Comparison of ENCODE assay signal across 20 cellular contexts in genomic region chr20:31551163-31551562, GRCh38. TPM values are rescaled to one million over a fixed set of nuclear protein-coding genes. Genes with fewer than 3 reads are reported as not detected.
DNase-seq lines count a peak whose midpoint lies in the region; ATAC-seq and TF ChIP-seq lines count a peak whose summit lies in the region.
"Had no signal": no experiment of that assay in that cellular context is flagged by ENCODE, and none has a peak within 500 bp of the region (broad histone marks: within the 10 kb centered on the region; RNA-seq: fewer than 3 reads in every experiment).

No MANE protein-coding gene starts in this region.

- no peaks in the 10 kb centered on the region for H3K9me3 ChIP-seq in endodermal cell (ENCODE audit: control insufficient read depth, low read length)
- H3K9me3 ChIP-seq: psoas muscle, tibial nerve had no signal

- no peak for ATAC-seq in activated CD8-positive, alpha-beta T cell treated with anti-CD3 and anti-CD28 coated beads for 36 hours
- no peak for ATAC-seq in activated CD8-positive, alpha-beta T cell treated with anti-CD3 and anti-CD28 coated beads, Interleukin-2, amount 10 ng/mL, durations not matched to agents 7 days and 5 days
- no peak for ATAC-seq in HG02588 (IDR thresholded peaks at IDR 0.05; ENCODE audit: unreplicated experiment)
- ATAC-seq: psoas muscle had no signal

- no peak overlapping the region for H3K4me3 ChIP-seq in endodermal cell (ENCODE audit: low read length)
- H3K4me3 ChIP-seq: psoas muscle, tibial nerve had no signal

- peak overlapping the region; percentile 22 for H3K27ac Mint-ChIP-seq in activated CD8-positive, alpha-beta T cell treated with anti-CD3 and anti-CD28 coated beads for 36 hours
- H3K27ac Mint-ChIP-seq in activated CD8-positive, alpha-beta T cell treated with anti-CD3 and anti-CD28 coated beads, Interleukin-2, amount 10 ng/mL, durations not matched to agents 7 days and 5 days, result no peak overlapping the region
- H3K27ac Mint-ChIP-seq in HFFc6, result peak overlapping the region; percentile 86
- H3K27ac Mint-ChIP-seq in endodermal cell, result peak overlapping the region; percentile 44
- peak overlapping the region; percentile 77 for H3K27ac Mint-ChIP-seq in progenitor cell of endocrine pancreas
- no peak overlapping the region for H3K27ac Mint-ChIP-seq in activated T-helper 1 cell treated with anti-CD3 and anti-CD28 coated beads, Interleukin-12 subunit alpha, Interleukin-12 subunit beta, Interleukin-2, Interleukin-4 antibody, amounts not matched to agents 30 ng/mL and 10 ng/mL and 1 ng/mL, durations not matched to agents 14 hours and 24 hours and 36 hours

- H3K27me3 ChIP-seq in endodermal cell (ENCODE audit: control insufficient read depth, insufficient read depth, low read length, poor library complexity, severe bottlenecking), result no peaks in the 10 kb centered on the region
- H3K27me3 ChIP-seq: tibial nerve had no signal

- H3K9ac ChIP-seq in endodermal cell (ENCODE audit: extremely low read depth, low read length, poor library complexity, severe bottlenecking), result no peak overlapping the region

- no peaks in the 10 kb centered on the region for H3K9me3 Mint-ChIP-seq in activated CD8-positive, alpha-beta T cell treated with anti-CD3 and anti-CD28 coated beads for 36 hours
- H3K9me3 Mint-ChIP-seq in activated CD8-positive, alpha-beta T cell treated with anti-CD3 and anti-CD28 coated beads, Interleukin-2, amount 10 ng/mL, durations not matched to agents 7 days and 5 days (ENCODE audit: insufficient read depth), result no peaks in the 10 kb centered on the region
- H3K9me3 Mint-ChIP-seq in HFFc6, result 0 out of 2 replicates have a peak, but pooled peaks cover 3% of the 10 kb centered on the region
- H3K9me3 Mint-ChIP-seq in endodermal cell, result no peaks in the 10 kb centered on the region
- no peaks in the 10 kb centered on the region for H3K9me3 Mint-ChIP-seq in progenitor cell of endocrine pancreas (ENCODE audit: low read depth)
- no peaks in the 10 kb centered on the region for H3K9me3 Mint-ChIP-seq in activated T-helper 1 cell treated with anti-CD3 and anti-CD28 coated beads, Interleukin-12 subunit alpha, Interleukin-12 subunit beta, Interleukin-2, Interleukin-4 antibody, amounts not matched to agents 30 ng/mL and 10 ng/mL and 1 ng/mL, durations not matched to agents 14 hours and 24 hours and 36 hours
- H3K9me3 Mint-ChIP-seq: CD8-positive, alpha-beta memory T cell; dendritic cell treated with granulocyte-macrophage colony-stimulating factor and Interleukin-4, amounts not matched to agents 40 ng/mL and 50 ng/mL, for 4 days had no signal

- H3K4me1 ChIP-seq in endodermal cell (ENCODE audit: control insufficient read depth, insufficient read depth, low read length), result no peaks in the 10 kb centered on the region

- no peak for TF ChIP-seq CTCF in activated CD8-positive, alpha-beta T cell treated with anti-CD3 and anti-CD28 coated beads for 36 hours (IDR thresholded peaks at IDR 0.05)
- no peak for TF ChIP-seq CTCF in HFFc6 (IDR thresholded peaks at IDR 0.05)
- TF ChIP-seq CTCF in endodermal cell (conservative IDR thresholded peaks at IDR 0.05), result no peak
- no peak for TF ChIP-seq CTCF in progenitor cell of endocrine pancreas (IDR thresholded peaks at IDR 0.05; ENCODE audit: unreplicated experiment)

- H3K27me3 Mint-ChIP-seq in activated CD8-positive, alpha-beta T cell treated with anti-CD3 and anti-CD28 coated beads for 36 hours, result no peaks in the 10 kb centered on the region
- no peaks in the 10 kb centered on the region for H3K27me3 Mint-ChIP-seq in activated CD8-positive, alpha-beta T cell treated with anti-CD3 and anti-CD28 coated beads, Interleukin-2, amount 10 ng/mL, durations not matched to agents 7 days and 5 days (ENCODE audit: low read depth)
- H3K27me3 Mint-ChIP-seq in HFFc6 (ENCODE audit: insufficient read depth), result peaks cover 11% of the 10 kb centered on the region
- no peaks in the 10 kb centered on the region for H3K27me3 Mint-ChIP-seq in endodermal cell (ENCODE audit: insufficient read depth)
- no peaks in the 10 kb centered on the region for H3K27me3 Mint-ChIP-seq in progenitor cell of endocrine pancreas
- no peaks in the 10 kb centered on the region for H3K27me3 Mint-ChIP-seq in activated T-helper 1 cell treated with anti-CD3 and anti-CD28 coated beads, Interleukin-12 subunit alpha, Interleukin-12 subunit beta, Interleukin-2, Interleukin-4 antibody, amounts not matched to agents 30 ng/mL and 10 ng/mL and 1 ng/mL, durations not matched to agents 14 hours and 24 hours and 36 hours (ENCODE audit: insufficient read depth)
- H3K27me3 Mint-ChIP-seq: CD8-positive, alpha-beta memory T cell; dendritic cell treated with granulocyte-macrophage colony-stimulating factor and Interleukin-4, amounts not matched to agents 40 ng/mL and 50 ng/mL, for 4 days had no signal

- peaks cover 59% of the 10 kb centered on the region for H3K36me3 ChIP-seq in endodermal cell (ENCODE audit: control insufficient read depth, insufficient read depth, low read length)

- H3K4me3 Mint-ChIP-seq in activated CD8-positive, alpha-beta T cell treated with anti-CD3 and anti-CD28 coated beads for 36 hours, result no peak overlapping the region
- no peak overlapping the region for H3K4me3 Mint-ChIP-seq in activated CD8-positive, alpha-beta T cell treated with anti-CD3 and anti-CD28 coated beads, Interleukin-2, amount 10 ng/mL, durations not matched to agents 7 days and 5 days
- H3K4me3 Mint-ChIP-seq in HFFc6 (peak overlapping the region; percentile 9; the same call in 1 of the 2 replicates), endodermal cell (no peak overlapping the region), progenitor cell of endocrine pancreas (ENCODE audit: low read depth) (no peak overlapping the region)
- no peak overlapping the region for H3K4me3 Mint-ChIP-seq in activated T-helper 1 cell treated with anti-CD3 and anti-CD28 coated beads, Interleukin-12 subunit alpha, Interleukin-12 subunit beta, Interleukin-2, Interleukin-4 antibody, amounts not matched to agents 30 ng/mL and 10 ng/mL and 1 ng/mL, durations not matched to agents 14 hours and 24 hours and 36 hours
- H3K4me3 Mint-ChIP-seq: CD8-positive, alpha-beta memory T cell; dendritic cell treated with granulocyte-macrophage colony-stimulating factor and Interleukin-4, amounts not matched to agents 40 ng/mL and 50 ng/mL, for 4 days had no signal

- H3K4me1 Mint-ChIP-seq in activated CD8-positive, alpha-beta T cell treated with anti-CD3 and anti-CD28 coated beads for 36 hours (ENCODE audit: low read depth), result peaks cover 14% of the 10 kb centered on the region
- peaks cover 15% of the 10 kb centered on the region for H3K4me1 Mint-ChIP-seq in activated CD8-positive, alpha-beta T cell treated with anti-CD3 and anti-CD28 coated beads, Interleukin-2, amount 10 ng/mL, durations not matched to agents 7 days and 5 days (ENCODE audit: low read depth)
- H3K4me1 Mint-ChIP-seq in HFFc6 (ENCODE audit: low read depth) (peaks cover 48% of the 10 kb centered on the region), endodermal cell (peaks cover 3% of the 10 kb centered on the region), progenitor cell of endocrine pancreas (ENCODE audit: low read depth) (peaks cover 6% of the 10 kb centered on the region)
- H3K4me1 Mint-ChIP-seq in activated T-helper 1 cell treated with anti-CD3 and anti-CD28 coated beads, Interleukin-12 subunit alpha, Interleukin-12 subunit beta, Interleukin-2, Interleukin-4 antibody, amounts not matched to agents 30 ng/mL and 10 ng/mL and 1 ng/mL, durations not matched to agents 14 hours and 24 hours and 36 hours (ENCODE audit: low read depth), result no peaks in the 10 kb centered on the region

- CTCF ChIA-PET in activated CD8-positive, alpha-beta T cell treated with anti-CD3 and anti-CD28 coated beads for 36 hours (lab: Charles Lee), result interaction anchor here (0.7 to 30.6 kb wide), 6 partner anchors 9 to 111 kb away, joined by 3 to 1008 read pairs (median 13); partner anchors contain the start of gene ID1
- CTCF ChIA-PET in activated CD8-positive, alpha-beta T cell treated with anti-CD3 and anti-CD28 coated beads, Interleukin-2, amount 10 ng/mL, durations not matched to agents 7 days and 5 days (lab: Charles Lee), result interaction anchor here (1.6 to 4.6 kb wide), 5 partner anchors 9 to 173 kb away, joined by 5 to 34 read pairs (median 17); no protein-coding TSS in a partner anchor

- POLR2A ChIA-PET in activated CD8-positive, alpha-beta T cell treated with anti-CD3 and anti-CD28 coated beads for 36 hours (lab: Charles Lee), result interaction anchor here (0.8 to 1.3 kb wide), 5 partner anchors 9 to 17 kb away, joined by 3 to 4 read pairs (median 3); no protein-coding TSS in a partner anchor
- POLR2A ChIA-PET in activated CD8-positive, alpha-beta T cell treated with anti-CD3 and anti-CD28 coated beads, Interleukin-2, amount 10 ng/mL, durations not matched to agents 7 days and 5 days (lab: Charles Lee), result no interaction called here

- peaks cover 62% of the 10 kb centered on the region for H3K36me3 Mint-ChIP-seq in activated CD8-positive, alpha-beta T cell treated with anti-CD3 and anti-CD28 coated beads for 36 hours (ENCODE audit: low read depth)
- H3K36me3 Mint-ChIP-seq in activated CD8-positive, alpha-beta T cell treated with anti-CD3 and anti-CD28 coated beads, Interleukin-2, amount 10 ng/mL, durations not matched to agents 7 days and 5 days (ENCODE audit: low read depth), result peaks cover 59% of the 10 kb centered on the region
- H3K36me3 Mint-ChIP-seq in HFFc6 (ENCODE audit: low read depth), result peaks cover 47% of the 10 kb centered on the region
- peaks cover 81% of the 10 kb centered on the region for H3K36me3 Mint-ChIP-seq in endodermal cell (ENCODE audit: low read depth)
- peaks cover 33% of the 10 kb centered on the region for H3K36me3 Mint-ChIP-seq in progenitor cell of endocrine pancreas (ENCODE audit: insufficient read depth)
- peaks cover 56% of the 10 kb centered on the region for H3K36me3 Mint-ChIP-seq in activated T-helper 1 cell treated with anti-CD3 and anti-CD28 coated beads, Interleukin-12 subunit alpha, Interleukin-12 subunit beta, Interleukin-2, Interleukin-4 antibody, amounts not matched to agents 30 ng/mL and 10 ng/mL and 1 ng/mL, durations not matched to agents 14 hours and 24 hours and 36 hours (ENCODE audit: low read depth)

- H3K27ac ChIP-seq in endodermal cell (ENCODE audit: low read depth, low read length), result no peak overlapping the region
- H3K27ac ChIP-seq: psoas muscle, tibial nerve had no signal

- DNase-seq in activated CD8-positive, alpha-beta T cell treated with anti-CD3 and anti-CD28 coated beads for 36 hours, result no peak
- no peak for DNase-seq in activated CD8-positive, alpha-beta T cell treated with anti-CD3 and anti-CD28 coated beads, Interleukin-2, amount 10 ng/mL, durations not matched to agents 7 days and 5 days
- no peak for DNase-seq in HFFc6
- no peak for DNase-seq in endodermal cell
- no peak for DNase-seq in progenitor cell of endocrine pancreas (ENCODE audit: low spot score, unreplicated experiment)
- no peak for DNase-seq in activated T-helper 1 cell treated with anti-CD3 and anti-CD28 coated beads, Interleukin-12 subunit alpha, Interleukin-12 subunit beta, Interleukin-2, Interleukin-4 antibody, amounts not matched to agents 30 ng/mL and 10 ng/mL and 1 ng/mL, durations not matched to agents 14 hours and 24 hours and 36 hours (ENCODE audit: low spot score)
- DNase-seq in NCI-H446 treated with DMSO at 0.1 percent for 48 hours (lab: John Stamatoyannopoulos, UW), result no peak
- DNase-seq: activated naive CD4-positive, alpha-beta T cell treated with Interleukin-2 at 50 U/mL for 16 hours; activated T-cell treated with anti-CD3 and anti-CD28 coated beads, Interleukin-2, amount 50 U/mL, for 1 hour; AML-193; aorta; caudate nucleus; CD8-positive, alpha-beta memory T cell; NCI-H1105; NCI-H187 treated with DMSO at 0.1 percent for 48 hours; NCI-H526; psoas muscle had no signal

- intact Hi-C loops in activated CD8-positive, alpha-beta T cell treated with anti-CD3 and anti-CD28 coated beads for 36 hours (cut with micrococcal nuclease), result no loop called here
- intact Hi-C loops in activated T-helper 1 cell treated with anti-CD3 and anti-CD28 coated beads, Interleukin-12 subunit alpha, Interleukin-12 subunit beta, Interleukin-2, Interleukin-4 antibody, amounts not matched to agents 30 ng/mL and 10 ng/mL and 1 ng/mL, durations not matched to agents 14 hours and 24 hours and 36 hours (cut with micrococcal nuclease), result no loop called here

RNA-seq across cellular contexts. Expression of gene HM13, which starts 36.9 kb away (rescaled TPM):
- 10 to 100 TPM; 91.6 to 95.5 TPM for total RNA-seq in activated CD8-positive, alpha-beta T cell treated with anti-CD3 and anti-CD28 coated beads for 36 hours
- 100 to 1,000 TPM; 117 to 127 TPM for total RNA-seq in activated CD8-positive, alpha-beta T cell treated with anti-CD3 and anti-CD28 coated beads, Interleukin-2, amount 10 ng/mL, durations not matched to agents 7 days and 5 days
- total RNA-seq in HFFc6 (2021; fragmentation: NEBNext Ultra II Directional; extraction: Animal tissue kit (Norgen Biotek cat#: 25700)), result 100 to 1,000 TPM; 265 to 332 (median 284) TPM
- total RNA-seq in endodermal cell (100 to 1,000 TPM; 120 to 206 TPM), progenitor cell of endocrine pancreas (211 and 217 TPM in 2 replicates)
- polyA plus RNA-seq in endodermal cell (2013, experiment 1 of 2), result 85.1 TPM
- polyA plus RNA-seq in endodermal cell (2013, experiment 2 of 2), result 81.4 TPM
- total RNA-seq in activated T-helper 1 cell treated with anti-CD3 and anti-CD28 coated beads, Interleukin-12 subunit alpha, Interleukin-12 subunit beta, Interleukin-2, Interleukin-4 antibody, amounts not matched to agents 30 ng/mL and 10 ng/mL and 1 ng/mL, durations not matched to agents 14 hours and 24 hours and 36 hours, result 215 and 228 TPM in 2 replicates

RNA-seq across cellular contexts. Expression of gene ID1, which starts 53.9 kb away (rescaled TPM):
- total RNA-seq in activated CD8-positive, alpha-beta T cell treated with anti-CD3 and anti-CD28 coated beads for 36 hours, result under 1 TPM; 0.41 to 0.54 TPM
- total RNA-seq in activated CD8-positive, alpha-beta T cell treated with anti-CD3 and anti-CD28 coated beads, Interleukin-2, amount 10 ng/mL, durations not matched to agents 7 days and 5 days, result under 1 TPM; 0.42 to 0.50 TPM
- 100 to 1,000 TPM; 397 to 487 (median 452) TPM for total RNA-seq in HFFc6 (2021; fragmentation: NEBNext Ultra II Directional; extraction: Animal tissue kit (Norgen Biotek cat#: 25700))
- total RNA-seq in endodermal cell (100 to 1,000 TPM; 380 to 447 TPM), progenitor cell of endocrine pancreas (322 and 326 TPM in 2 replicates)
- 223 TPM for polyA plus RNA-seq in endodermal cell (2013, experiment 1 of 2)
- polyA plus RNA-seq in endodermal cell (2013, experiment 2 of 2), result 194 TPM
- 3.4 and 4.0 TPM in 2 replicates for total RNA-seq in activated T-helper 1 cell treated with anti-CD3 and anti-CD28 coated beads, Interleukin-12 subunit alpha, Interleukin-12 subunit beta, Interleukin-2, Interleukin-4 antibody, amounts not matched to agents 30 ng/mL and 10 ng/mL and 1 ng/mL, durations not matched to agents 14 hours and 24 hours and 36 hours

Comparison
In these comparisons a context has a peak if more than half of its experiments do, and no peak if none do; other contexts are left out.
1. H3K27ac Mint-ChIP-seq: peak in activated CD8-positive, alpha-beta T cell treated with anti-CD3 and anti-CD28 coated beads for 36 hours (single experiment), HFFc6 (single experiment), endodermal cell (single experiment) and progenitor cell of endocrine pancreas (single experiment); none in activated CD8-positive, alpha-beta T cell treated with anti-CD3 and anti-CD28 coated beads, Interleukin-2, amount 10 ng/mL, durations not matched to agents 7 days and 5 days (single experiment) and activated T-helper 1 cell treated with anti-CD3 and anti-CD28 coated beads, Interleukin-12 subunit alpha, Interleukin-12 subunit beta, Interleukin-2, Interleukin-4 antibody, amounts not matched to agents 30 ng/mL and 10 ng/mL and 1 ng/mL, durations not matched to agents 14 hours and 24 hours and 36 hours (single experiment).
2. RNA of gene ID1, which starts 53.9 kb away (total RNA-seq): 397 to 487 TPM in HFFc6, 380 to 447 TPM in endodermal cell and 322 to 326 TPM in progenitor cell of endocrine pancreas; 3.4 to 4.0 TPM in activated T-helper 1 cell treated with anti-CD3 and anti-CD28 coated beads, Interleukin-12 subunit alpha, Interleukin-12 subunit beta, Interleukin-2, Interleukin-4 antibody, amounts not matched to agents 30 ng/mL and 10 ng/mL and 1 ng/mL, durations not matched to agents 14 hours and 24 hours and 36 hours, 0.41 to 0.54 TPM in activated CD8-positive, alpha-beta T cell treated with anti-CD3 and anti-CD28 coated beads for 36 hours and 0.42 to 0.50 TPM in activated CD8-positive, alpha-beta T cell treated with anti-CD3 and anti-CD28 coated beads, Interleukin-2, amount 10 ng/mL, durations not matched to agents 7 days and 5 days; every median in the first group is over 10 times any median in the second.